ENCODE assay signal across 13 cellular contexts in the genomic region with DNA sequence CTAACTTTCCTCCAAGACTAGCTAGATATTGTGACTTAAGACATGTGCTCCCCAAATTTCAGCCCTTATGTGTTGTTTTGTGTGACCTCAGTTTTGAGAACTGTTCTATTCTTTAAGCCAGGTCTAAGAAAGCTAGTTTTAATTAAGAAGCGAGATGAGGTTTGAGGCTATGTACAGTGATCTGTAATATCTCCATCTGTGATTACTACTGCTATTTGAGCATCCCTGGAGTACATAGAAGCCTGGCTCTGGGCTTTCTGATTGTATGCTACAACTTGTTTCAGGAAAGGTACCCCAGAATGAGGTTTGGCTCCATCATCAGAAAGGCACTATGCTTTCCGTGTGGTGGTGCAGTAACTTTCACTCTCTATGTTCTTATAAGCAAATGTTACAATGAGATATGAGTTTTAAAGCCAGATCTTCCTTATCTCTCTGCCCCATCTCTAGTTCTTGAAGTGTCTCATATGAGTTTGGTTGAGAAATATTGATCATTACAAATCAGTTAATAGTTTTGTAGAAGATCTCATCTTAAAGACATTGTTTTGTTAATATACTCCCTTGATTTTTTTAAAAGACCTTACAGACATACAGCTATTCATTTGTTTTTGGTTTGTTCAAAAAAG. TPM values are rescaled to one million over a fixed set of nuclear protein-coding genes. Genes with fewer than 3 reads are reported as not detected.
DNase-seq lines count a peak whose midpoint lies in the region; ATAC-seq, FAIRE-seq and TF ChIP-seq lines count a peak whose summit lies in the region.
"Had no signal": no experiment of that assay in that cellular context is flagged by ENCODE, and none has a peak within 500 bp of the region (broad histone marks: within the 10 kb centered on the region; RNA-seq: fewer than 3 reads in every experiment).

No MANE protein-coding gene starts in this region.

- no peak overlapping the region for H4K5ac ChIP-seq in H1 (ENCODE audit: insufficient read length, low read depth, low read length)

- no peaks in the 10 kb centered on the region for H3K79me1 ChIP-seq in H1 (ENCODE audit: low read depth, low read length)

- H3K9me3 Mint-ChIP-seq in type B pancreatic cell: no peaks in the 10 kb centered on the region
- H3K9me3 Mint-ChIP-seq: central memory CD8-positive, alpha-beta T cell had no signal

- H3K4me1 Mint-ChIP-seq in type B pancreatic cell (ENCODE audit: unreplicated experiment): peaks cover 12% of the 10 kb centered on the region
- H3K4me1 Mint-ChIP-seq: central memory CD8-positive, alpha-beta T cell had no signal

- TF ChIP-seq POLR2A in H1 (IDR thresholded peaks at IDR 0.05; ENCODE audit: control extremely low read depth in 1 of 2, low read depth in 2 of 2, low read length in 2 of 2): no peak

- POLR2A ChIA-PET in H1 (lab: Charles Lee; ENCODE audit: partially characterized antibody): interaction anchor here (1.3 kb wide), 1 partner anchor 251 kb away, joined by 4 read pairs; no protein-coding TSS in a partner anchor

- H3K18ac ChIP-seq in H1 (ENCODE audit: extremely low read depth, low read length): no peak overlapping the region

- no peak overlapping the region for H4K8ac ChIP-seq in H1 (ENCODE audit: extremely low read depth, insufficient read depth, low read length)

- H3K9me3 ChIP-seq in cardiac muscle cell (ENCODE audit: low read depth): no peaks in the 10 kb centered on the region
- H3K9me3 ChIP-seq in H1 (ENCODE audit: insufficient read depth in 2 of 2, low read depth in 1 of 2, low read length in 1 of 2): peaks cover 0 to 5% of the 10 kb centered on the region in 2 experiments; a peak in 1 of 4 replicates
- H3K9me3 ChIP-seq in muscle layer of duodenum (ENCODE audit: control insufficient read depth in 1 of 2, low read length in 2 of 2): no peaks in the 10 kb centered on the region

- no peak overlapping the region for H3K9ac ChIP-seq in H1 (replicated peaks in 1 of 4; ENCODE audit: extremely low read depth in 1 of 4, low read depth in 3 of 4, low read length in 3 of 4)
- H3K9ac ChIP-seq: parathyroid adenoma had no signal

- no peak overlapping the region for H2BK5ac ChIP-seq in H1 (ENCODE audit: low read depth, low read length)

- peak overlapping the region; percentile 19 for H3K4me3 ChIP-seq in cardiac muscle cell
- no peak overlapping the region for H3K4me3 ChIP-seq in H1 (ENCODE audit: extremely low read depth in 1 of 4, insufficient read depth in 2 of 4, low read depth in 3 of 4, low read length in 4 of 4)
- H3K4me3 ChIP-seq in muscle layer of duodenum (ENCODE audit: low read depth in 1 of 2, low read length in 2 of 2): peak overlapping the region; percentile 49 to 70

- H3K36me3 ChIP-seq in cardiac muscle cell (no peaks in the 10 kb centered on the region), H1 (ENCODE audit: control insufficient read depth in 2 of 4, insufficient read depth in 4 of 4, low read length in 3 of 4) (no peaks in the 10 kb centered on the region), muscle layer of duodenum (ENCODE audit: control insufficient read depth in 1 of 2, insufficient read depth in 2 of 2, low read length in 2 of 2) (peaks cover 3 to 13% of the 10 kb centered on the region in 2 donors)

- no peak overlapping the region for H2AK5ac ChIP-seq in H1 (ENCODE audit: low read depth, low read length)

- DNase-seq in cardiac muscle cell (ENCODE audit: low read depth in 1 of 2, low spot score in 1 of 2) (no peak), Right ventricle myocardium inferior (ENCODE audit: missing footprints) (no peak), H1 (ENCODE audit: low read depth in 1 of 2, low spot score in 2 of 2) (no peak), type B pancreatic cell (ENCODE audit: extremely low spot score, unreplicated experiment) (no peak), inferior parietal cortex (ENCODE audit: extremely low spot score) (no peak)
- DNase-seq: GDM1, T1000 had no signal

- H3K4me1 ChIP-seq in cardiac muscle cell (ENCODE audit: low read depth): no peaks in the 10 kb centered on the region
- no peaks in the 10 kb centered on the region; a peak in 1 of 7 replicates for H3K4me1 ChIP-seq in H1 (replicated peaks in 1 of 4; ENCODE audit: control insufficient read depth in 3 of 4, insufficient read depth in 4 of 4, low read length in 3 of 4)
- no peaks in the 10 kb centered on the region for H3K4me1 ChIP-seq in muscle layer of duodenum (ENCODE audit: control insufficient read depth in 1 of 2, insufficient read depth in 2 of 2, low read length in 2 of 2)
- H3K4me1 ChIP-seq: parathyroid adenoma had no signal

- no peak overlapping the region for H3K23ac ChIP-seq in H1 (ENCODE audit: insufficient read length)

- peaks cover 5% of the 10 kb centered on the region for H3K36me3 Mint-ChIP-seq in type B pancreatic cell

- H3K14ac ChIP-seq in H1 (ENCODE audit: insufficient read length): no peak overlapping the region

- H4K20me1 ChIP-seq in H1 (replicated peaks in 1 of 2; ENCODE audit: control insufficient read depth in 1 of 2, insufficient read depth in 2 of 2, low read length in 2 of 2): no peaks in the 10 kb centered on the region

- FAIRE-seq in H1 (lab: Jason Lieb, UNC): no peak
- FAIRE-seq: A204.1 had no signal

- peak overlapping the region; percentile 9 to 36; a peak in 1 of 4 replicates for H3K4me2 ChIP-seq in H1 (ENCODE audit: insufficient read depth in 1 of 2, low read depth in 2 of 2, low read length in 2 of 2)

- no peak overlapping the region for H2BK15ac ChIP-seq in H1 (ENCODE audit: low read length)

- TF ChIP-seq CTCF in cardiac muscle cell (IDR thresholded peaks at IDR 0.05; ENCODE audit: low read depth, low read length): no peak
- no peak for TF ChIP-seq CTCF in H1 (IDR thresholded peaks at IDR 0.05; ENCODE audit: control extremely low read depth in 1 of 3, insufficient read depth in 1 of 3, low read depth in 1 of 3, low read length in 3 of 3)
- TF ChIP-seq CTCF in type B pancreatic cell (conservative IDR thresholded peaks at IDR 0.05): no peak

- no peak for TF ChIP-seq EP300 in H1 (IDR thresholded peaks at IDR 0.05; ENCODE audit: borderline replicate concordance in 1 of 2, low read depth in 2 of 2, low read length in 2 of 2)

- H3K4ac ChIP-seq in H1 (replicated peaks; ENCODE audit: insufficient read length, low read depth, low read length): no peak overlapping the region

- WGBS in H1 (ENCODE audit: extremely low coverage in 1 of 2, insufficient coverage in 1 of 2, insufficient read length in 1 of 2, insufficient replicate concordance in 2 of 2, low coverage in 1 of 2, low lambda C conversion rate in 2 of 2, missing lambda C conversion rate in 1 of 2), 2 experiments: 88% methylated on average over 2 of the region's 2 CpGs; no CpG with 5 or more reads in 1 of the 2 experiments

- no peak overlapping the region for H2BK20ac ChIP-seq in H1 (ENCODE audit: low read length)

- CTCF ChIA-PET in H1 (lab: Charles Lee; ENCODE audit: partially characterized antibody): interaction anchor here (0.6 to 7.5 kb wide), 39 partner anchors 9 to 245 kb away, joined by 3 to 86 read pairs (median 6); partner anchors contain the start of genes CCDC190 and RGS5

- H3K27ac ChIP-seq in cardiac muscle cell (no peak overlapping the region), H1 (ENCODE audit: low read depth, low read length) (no peak overlapping the region), muscle layer of duodenum (ENCODE audit: low read length) (no peak overlapping the region)
- H3K27ac ChIP-seq: parathyroid adenoma had no signal

- H3K79me2 ChIP-seq in H1 (ENCODE audit: control insufficient read depth in 1 of 2, insufficient read depth in 2 of 2, low read length in 2 of 2): no peaks in the 10 kb centered on the region
- H3K79me2 ChIP-seq: parathyroid adenoma had no signal

- no peak overlapping the region for H3K56ac ChIP-seq in H1 (replicated peaks; ENCODE audit: insufficient read length, low read depth, low read length)

- no peak overlapping the region for H3K27ac Mint-ChIP-seq in type B pancreatic cell

- no peak overlapping the region for H2BK120ac ChIP-seq in H1 (replicated peaks; ENCODE audit: low read depth, low read length)

- no peak overlapping the region for H4K91ac ChIP-seq in H1 (replicated peaks; ENCODE audit: insufficient read length, low read length)

- H3K23me2 ChIP-seq in H1 (ENCODE audit: low read depth, low read length): no peaks in the 10 kb centered on the region

- H2BK12ac ChIP-seq in H1 (ENCODE audit: low read depth, low read length): no peak overlapping the region

- H2AFZ ChIP-seq in H1 (ENCODE audit: low read length): peak overlapping the region; percentile 52; the same call in 1 of the 2 replicates
- H2AFZ ChIP-seq: parathyroid adenoma had no signal

- H3K27me3 Mint-ChIP-seq in type B pancreatic cell: peaks cover 27% of the 10 kb centered on the region

- ATAC-seq in Right ventricle myocardium inferior: no peak
- no peak for ATAC-seq in HG03139 (IDR thresholded peaks at IDR 0.05; ENCODE audit: unreplicated experiment)
- no peak for ATAC-seq in GM18907 (IDR thresholded peaks at IDR 0.05; ENCODE audit: unreplicated experiment)

- peak overlapping the region; percentile 84 for H3K4me3 Mint-ChIP-seq in type B pancreatic cell
- H3K4me3 Mint-ChIP-seq: central memory CD8-positive, alpha-beta T cell had no signal

- intact Hi-C loops in Right ventricle myocardium inferior (cut with DNase I): loop anchor here (2.0 to 5.0 kb wide), 4 partner anchors 103 to 247 kb away; no protein-coding TSS in a partner anchor

- H3K27me3 ChIP-seq in cardiac muscle cell (no peaks in the 10 kb centered on the region), H1 (replicated peaks in 1 of 4; ENCODE audit: control insufficient read depth in 3 of 4, extremely low read depth in 1 of 4, insufficient read depth in 3 of 4, low read length in 3 of 4) (no peaks in the 10 kb centered on the region), muscle layer of duodenum (ENCODE audit: low read depth, low read length) (peaks cover 6% of the 10 kb centered on the region)

- TF ChIP-seq RAD21 in H1 (IDR thresholded peaks at IDR 0.05 in 1 of 2, conservative IDR thresholded peaks at IDR 0.05 in 1 of 2; ENCODE audit: low read depth in 2 of 2, low read length in 2 of 2): no peak

RNA-seq across cellular contexts. Expression of gene RGS4, which starts 0.6 kb away (rescaled TPM):
- total RNA-seq in cardiac muscle cell (25.9 and 64.5 TPM in 2 replicates), Right ventricle myocardium inferior (0.92 TPM), type B pancreatic cell (ENCODE audit: low replicate concordance) (27.5 and 38.1 TPM in 2 replicates)
- polyA plus RNA-seq in cardiac muscle cell (10.0 and 16.1 TPM in 2 replicates), H1 (2011; rRNA removed) (0.08 and 0.26 TPM in 2 replicates)
- 0.46 and 0.74 TPM in 2 replicates for total RNA-seq in H1 (2021; fragmentation: NEBNext Ultra II Directional; extraction: Animal tissue kit (Norgen Biotek cat#: 25700))
- polyA plus RNA-seq in H1 (2011; cell fraction: cytosol; rRNA removed): 0.06 TPM
- polyA plus RNA-seq in H1 (2011; cell fraction: nucleus; rRNA removed): 0.21 TPM
- polyA plus RNA-seq in H1 (2012, experiment 1 of 2): 0.31 to 1.1 TPM (median 0.31 TPM) in 3 of 4 replicates, not detected in the other
- not detected for polyA plus RNA-seq in H1 (2012, experiment 2 of 2)
- polyA plus RNA-seq in H1 (2013, experiment 1 of 2): 0.43 TPM
- 0.42 TPM for polyA plus RNA-seq in H1 (2013, experiment 2 of 2)
- polyA minus RNA-seq in H1 (2011; rRNA and poly(A)+ RNA removed): 0.24 and 0.73 TPM in 2 replicates
- polyA minus RNA-seq in H1 (2011; cell fraction: cytosol; rRNA and poly(A)+ RNA removed): not detected
- polyA minus RNA-seq in H1 (2011; cell fraction: nucleus; rRNA and poly(A)+ RNA removed): 0.40 TPM

Comparison
In these comparisons a context has a peak if more than half of its experiments do, and no peak if none do; other contexts are left out.
1. RNA of gene RGS4, which starts 0.6 kb away (total RNA-seq): 27.5 to 38.1 TPM in type B pancreatic cell and 25.9 to 64.5 TPM in cardiac muscle cell; 0.92 TPM in Right ventricle myocardium inferior (single experiment) and 0.46 to 0.74 TPM in H1; every median in the first group is over 10 times any median in the second.
2. H3K4me3 ChIP-seq: peak in cardiac muscle cell (single experiment) and muscle layer of duodenum (2 of 2); none in H1 (0 of 4).